In genomic region chr4:41154814-41155177, GRCh38 we compare ENCODE assay signal across 13 cellular contexts. TPM values are rescaled to one million over a fixed set of nuclear protein-coding genes. Genes with fewer than 3 reads are reported as not detected.
DNase-seq lines count a peak whose midpoint lies in the region; ATAC-seq, FAIRE-seq and TF ChIP-seq lines count a peak whose summit lies in the region.
"Had no signal": no experiment of that assay in that cellular context is flagged by ENCODE, and none has a peak within 500 bp of the region (broad histone marks: within the 10 kb centered on the region; RNA-seq: fewer than 3 reads in every experiment).

No MANE protein-coding gene starts in this region.

- H4K20me1 ChIP-seq in GM12878 (ENCODE audit: control insufficient read depth, insufficient read depth) = no peaks in the 10 kb centered on the region

- in situ Hi-C loops in GM12878 (cut with MboI) = no loop called here
- in situ Hi-C loops in GM13976 (cut with MboI; ENCODE audit: low sequenced_read_pairs, unreplicated experiment) = no loop called here

- no peaks in the 10 kb centered on the region for H3K4me1 Mint-ChIP-seq in natural killer cell
- H3K4me1 Mint-ChIP-seq: activated CD4-positive, alpha-beta T cell treated with anti-CD3 and anti-CD28 coated beads, Interleukin-2, amount 10 ng/mL, durations not matched to agents 24 days and 14 days; T-cell had no signal

- H3K27me3 Mint-ChIP-seq in natural killer cell (ENCODE audit: low read depth in 2 of 2) = peaks cover 0 to 3% of the 10 kb centered on the region in 2 donors

- H3K4me1 ChIP-seq in GM12878 (ENCODE audit: control insufficient read depth, insufficient read depth, low read length) = no peaks in the 10 kb centered on the region

- H3K9me3 Mint-ChIP-seq in natural killer cell = peaks cover 3 to 4% of the 10 kb centered on the region in 2 donors
- H3K9me3 Mint-ChIP-seq: activated CD4-positive, alpha-beta T cell treated with anti-CD3 and anti-CD28 coated beads, Interleukin-2, amount 10 ng/mL, durations not matched to agents 24 days and 14 days had no signal

- POLR2A ChIA-PET in GM12878 (lab: Charles Lee) = no interaction called here

- H3K27ac ChIP-seq in GM12878 (ENCODE audit: control insufficient read depth, insufficient read depth) (no peak overlapping the region), substantia nigra (ENCODE audit: low read depth, low read length, poor library complexity, severe bottlenecking) (peak overlapping the region; percentile 36)

- H3K4me3 Mint-ChIP-seq in natural killer cell = no peak overlapping the region
- H3K4me3 Mint-ChIP-seq: activated CD4-positive, alpha-beta T cell treated with anti-CD3 and anti-CD28 coated beads, Interleukin-2, amount 10 ng/mL, durations not matched to agents 24 days and 14 days; T-cell had no signal

- TF ChIP-seq EP300 in GM12878 (IDR thresholded peaks at IDR 0.05; ENCODE audit: borderline replicate concordance in 1 of 2, control insufficient read depth in 1 of 2, low read depth in 2 of 2, low read length in 2 of 2) = no peak

- RAD21 ChIA-PET in GM12878 (lab: Charles Lee; ENCODE audit: unreplicated experiment) = no interaction called here

- SMC1A ChIA-PET in GM12878 (lab: Charles Lee; ENCODE audit: uncharacterized antibody, unreplicated experiment) = interaction anchor here (1.4 to 1.7 kb wide), 2 partner anchors 11 to 18 kb away, joined by 5 to 7 read pairs; no protein-coding TSS in a partner anchor

- no TSS peak for BruUV-seq in GM12878 (replicated peaks; lab: Mats Ljungman, UMichigan)

- no peaks in the 10 kb centered on the region for H3K27me3 ChIP-seq in GM12878 (replicated peaks in 1 of 2; ENCODE audit: control insufficient read depth in 2 of 2, insufficient read depth in 2 of 2, low read length in 1 of 2)

- FAIRE-seq in HTR-8/SVneo (lab: Jason Lieb, UNC) (peak; percentile 69), GM12878 (lab: Jason Lieb, UNC) (peak; percentile 7)

- H2AFZ ChIP-seq in GM12878 (ENCODE audit: control insufficient read depth, low read depth, low read length) = no peak overlapping the region

- TF ChIP-seq CTCF in GM12878 (IDR thresholded peaks at IDR 0.05 in 2 of 3, conservative IDR thresholded peaks at IDR 0.05 in 1 of 3; ENCODE audit: control insufficient read depth in 2 of 3, extremely low read depth in 1 of 3, insufficient read depth in 1 of 3, low read depth in 3 of 3, low read length in 3 of 3) = no peak
- TF ChIP-seq CTCF in GM13976 (IDR thresholded peaks at IDR 0.05; ENCODE audit: borderline replicate concordance, control extremely low read depth, extremely low read depth, insufficient read depth, missing control alignments) = no peak
- TF ChIP-seq CTCF in natural killer cell (IDR thresholded peaks at IDR 0.05) = no peak

- H3K4me3 ChIP-seq in GM12878 = no peak overlapping the region
- H3K4me3 ChIP-seq: lower lobe of right lung had no signal

- H3K36me3 Mint-ChIP-seq in natural killer cell = no peaks in the 10 kb centered on the region
- H3K36me3 Mint-ChIP-seq: T-cell had no signal

- H3K4me2 ChIP-seq in GM12878 (ENCODE audit: control insufficient read depth, insufficient read depth) = no peak overlapping the region

- no peak for TF ChIP-seq POLR2A in GM12878 (IDR thresholded peaks at IDR 0.05; ENCODE audit: low read depth, low read length)

- ATAC-seq in GM12878 = no peak
- ATAC-seq in left lobe of liver = peak; percentile 23
- ATAC-seq in GM21786 (IDR thresholded peaks at IDR 0.05; ENCODE audit: unreplicated experiment) = no peak
- no peak for ATAC-seq in natural killer cell
- ATAC-seq: T-cell had no signal

- H3K9ac ChIP-seq in GM12878 (ENCODE audit: control insufficient read depth, insufficient read depth, low read length) = no peak overlapping the region

- no peaks in the 10 kb centered on the region; the same call in none of the 2 replicates for H3K79me2 ChIP-seq in GM12878 (ENCODE audit: control insufficient read depth, insufficient read depth, low read length)

- H3K27ac Mint-ChIP-seq in natural killer cell = no peak overlapping the region
- H3K27ac Mint-ChIP-seq: activated CD4-positive, alpha-beta T cell treated with anti-CD3 and anti-CD28 coated beads, Interleukin-2, amount 10 ng/mL, durations not matched to agents 24 days and 14 days; T-cell had no signal

- no peaks in the 10 kb centered on the region; the same call in none of the 3 replicates for H3K9me3 ChIP-seq in GM12878 (replicated peaks; ENCODE audit: control insufficient read depth, insufficient read depth, low read length)
- H3K9me3 ChIP-seq: lower lobe of right lung had no signal

- 79% methylated on average over 5 of the region's 5 CpGs for WGBS in GM12878 (ENCODE audit: insufficient coverage, insufficient replicate concordance, low lambda C conversion rate, missing lambda C conversion rate)

- no peak for DNase-seq in HTR-8/SVneo (ENCODE audit: insufficient read length, low spot score)
- no peak for DNase-seq in GM12878 (ENCODE audit: low read depth, low spot score)
- DNase-seq in left lobe of liver (ENCODE audit: low spot score) = no peak
- DNase-seq in substantia nigra (lab: John Stamatoyannopoulos, UW) = peak in 25 of 49 donors; percentile 9 to 63 (median 32)
- no peak for DNase-seq in GM13976 (ENCODE audit: low spot score)
- DNase-seq in NCI-H1930 (lab: John Stamatoyannopoulos, UW) = no peak
- no peak for DNase-seq in natural killer cell
- DNase-seq: activated CD4-positive, alpha-beta T cell treated with anti-CD3 and anti-CD28 coated beads, Interleukin-2, amount 10 ng/mL, durations not matched to agents 24 days and 14 days; activated effector memory CD4-positive, alpha-beta T cell treated with Interleukin-2 at 50 U/mL for 16 hours; lower lobe of right lung; retina; T-cell had no signal

- TF ChIP-seq RAD21 in GM12878 (IDR thresholded peaks at IDR 0.05; ENCODE audit: insufficient read depth, low read depth, low read length) = no peak

- intact Hi-C loops in GM12878 (cut with micrococcal nuclease; ENCODE audit: unreplicated experiment) = no loop called here
- intact Hi-C loops in natural killer cell (cut with micrococcal nuclease) = no loop called here

- H3K36me3 ChIP-seq in GM12878 (ENCODE audit: control insufficient read depth in 2 of 2, insufficient read depth in 2 of 2, low read length in 1 of 2) = no peaks in the 10 kb centered on the region
- H3K36me3 ChIP-seq: lower lobe of right lung had no signal

- CTCF ChIA-PET in GM12878 (lab: Yijun Ruan, JAX) = interaction anchor here (1.1 kb wide), 1 partner anchor 30 kb away, joined by 3 read pairs; no protein-coding TSS in a partner anchor

TF ChIP-seq in GM12878, 131 proteins besides CTCF, POLR2A, EP300 and RAD21 (continues in another document):
- no peak for TF ChIP-seq NKRF (conservative IDR thresholded peaks at IDR 0.05)
- no peak for TF ChIP-seq PKNOX1 (IDR thresholded peaks at IDR 0.05)
- TF ChIP-seq ZNF274 (IDR thresholded peaks at IDR 0.05; ENCODE audit: insufficient read depth, insufficient read length) = no peak
- no peak for TF ChIP-seq MTA2 (IDR thresholded peaks at IDR 0.05; ENCODE audit: low read depth)

RNA-seq across cellular contexts. Expression of gene APBB2, which starts 59.5 kb away (rescaled TPM):
- 108 and 115 TPM in 2 replicates for total RNA-seq in GM12878 (2013; cell fraction: nucleolus; rRNA removed)
- total RNA-seq in GM12878 (2014; rRNA removed) (22.2 and 23.1 TPM in 2 replicates), GM12878 (2014; rRNA removed; fragmentation: Illumina TruSeq; extraction: Trizol) (17.5 and 19.7 TPM in 2 replicates), GM12878 (2021) (24.6 and 24.8 TPM in 2 replicates), left lobe of liver (26.2 TPM), natural killer cell (under 1 TPM in 2 of 3 donors, not detected in 1; 0.38 to 0.48 TPM)
- 4.4 TPM for polyA plus RNA-seq in GM12878 (2011; ENCODE audit: low read depth)
- polyA plus RNA-seq in GM12878 (2011; rRNA removed) (12.1 and 18.8 TPM in 2 replicates), GM12878 (2014; fragmentation: Illumina TruSeq; extraction: Trizol) (19.8 and 23.3 TPM in 2 replicates), GM12878 (2014; fragmentation: Nextera tagmentation; extraction: Ambion mirVana) (1 to 10 TPM; 2.7 to 3.1 TPM), GM12878 (2014; rRNA removed) (10.6 and 12.5 TPM in 2 replicates), GM12878 (2016; fragmentation: Nextera tagmentation; extraction: Ambion mirVana) (10 to 100 TPM; 15.9 to 19.3 TPM)
- 15.4 and 20.5 TPM in 2 replicates for polyA plus RNA-seq in GM12878 (2011; cell fraction: cytosol; rRNA removed)
- 18.9 and 19.3 TPM in 2 replicates for polyA plus RNA-seq in GM12878 (2011; cell fraction: nucleus; rRNA removed)
- 7.5 and 9.0 TPM in 2 replicates for polyA plus RNA-seq in GM12878 (2012)
- polyA minus RNA-seq in GM12878 (2011; rRNA and poly(A)+ RNA removed) = 43.5 and 47.3 TPM in 2 replicates
- 10.4 and 13.5 TPM in 2 replicates for polyA minus RNA-seq in GM12878 (2011; cell fraction: cytosol; rRNA and poly(A)+ RNA removed)
- polyA minus RNA-seq in GM12878 (2011; cell fraction: nucleus; rRNA and poly(A)+ RNA removed) = 31.8 and 43.5 TPM in 2 replicates

Comparison
In these comparisons a context has a peak if more than half of its experiments do, and no peak if none do; other contexts are left out.
1. DNase-seq: peak in substantia nigra (25 of 49); none in HTR-8/SVneo (single experiment), GM12878 (single experiment), left lobe of liver (single experiment), GM13976 (single experiment), NCI-H1930 (0 of 2) and natural killer cell (single experiment).
2. RNA of gene APBB2, which starts 59.5 kb away (total RNA-seq): 26.2 TPM in left lobe of liver (single experiment) and 17.5 to 115 TPM in GM12878; 0.38 to 0.48 TPM in natural killer cell; every median in the first group is over 10 times any median in the second.